Comparison of ENCODE assay signal across 15 cellular contexts in the genomic region with DNA sequence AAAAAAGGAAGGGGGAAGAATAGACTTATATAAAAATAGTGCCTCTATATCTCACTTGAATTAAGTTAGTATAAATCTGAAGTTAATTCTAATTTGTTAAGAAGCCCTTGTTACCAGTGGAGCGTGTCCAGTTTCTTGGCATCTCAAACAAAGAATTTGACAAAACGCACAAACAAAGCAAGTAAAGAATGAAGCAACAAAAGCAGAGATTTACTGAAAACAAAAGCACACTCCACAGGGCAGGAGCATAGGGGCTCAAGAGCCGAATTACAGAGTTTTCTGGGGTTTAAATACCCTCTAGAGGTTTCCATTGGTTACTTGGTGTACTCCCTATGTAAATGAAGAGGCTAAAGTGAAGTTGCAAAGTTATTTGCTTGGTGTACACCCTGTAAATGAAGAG.
DNase-seq lines count a peak whose midpoint lies in the region; ATAC-seq and TF ChIP-seq lines count a peak whose summit lies in the region.
"Had no signal": no experiment of that assay in that cellular context is flagged by ENCODE, and none has a peak within 500 bp of the region (broad histone marks: within the 10 kb centered on the region; RNA-seq: fewer than 3 reads in every experiment).

No MANE protein-coding gene starts in this region.

- no peak overlapping the region for H3K27ac ChIP-seq in SU-DHL-6 (ENCODE audit: low read depth, low read length)
- H3K27ac ChIP-seq: 22Rv1; BLaER1 treated with 17β-estradiol and CSF1 and Interleukin-3, amounts not matched to agents 10 nM and 100 nM had no signal

- DNase-seq in DMS53 (lab: John Stamatoyannopoulos, UW): peak; percentile 12
- DNase-seq in DMS53 treated with DMSO at 0.1 percent for 48 hours (lab: John Stamatoyannopoulos, UW; ENCODE audit: unreplicated experiment): no peak
- DNase-seq in nephron progenitor cell: no peak
- DNase-seq in T-helper 2 cell: no peak
- DNase-seq in activated CD4-positive, alpha-beta T cell treated with anti-CD3 and anti-CD28 coated beads for 1 hour: no peak
- DNase-seq: MM.1S, NCI-H1105 treated with DMSO at 0.1 percent for 48 hours, NCI-H1930, NCI-H510A treated with DMSO at 0.1 percent for 48 hours, OCI-M1 had no signal

- no peak overlapping the region for H3K4me3 ChIP-seq in SU-DHL-6 (ENCODE audit: insufficient read depth, low read length, poor library complexity, severe bottlenecking)
- H3K4me3 ChIP-seq: BLaER1 treated with 17β-estradiol and CSF1 and Interleukin-3, amounts not matched to agents 10 nM and 100 nM had no signal

- H3F3A ChIP-seq in SU-DHL-6 (ENCODE audit: insufficient read depth): no peaks in the 10 kb centered on the region

- TF ChIP-seq CTCF in SU-DHL-6 (IDR thresholded peaks at IDR 0.05; ENCODE audit: insufficient read depth, low read length, poor library complexity, severe bottlenecking) (no peak), nephron progenitor cell (IDR thresholded peaks at IDR 0.05) (no peak)

- no peak overlapping the region for H3K4me3 Mint-ChIP-seq in nephron progenitor cell

- peak overlapping the region; percentile 37 for H3K27ac Mint-ChIP-seq in nephron progenitor cell

- ATAC-seq in HG03460 (IDR thresholded peaks at IDR 0.05; ENCODE audit: unreplicated experiment) (no peak), GM21723 (IDR thresholded peaks at IDR 0.05; ENCODE audit: unreplicated experiment) (no peak)

- peak overlapping the region; percentile 3 for H2AFZ ChIP-seq in SU-DHL-6 (ENCODE audit: low read depth, low read length, severe bottlenecking)

- H3K27me3 Mint-ChIP-seq in nephron progenitor cell (ENCODE audit: low read depth, poor library complexity): peaks cover 9% of the 10 kb centered on the region

- H3K36me3 ChIP-seq in SU-DHL-6 (ENCODE audit: low read length): no peaks in the 10 kb centered on the region
- H3K36me3 ChIP-seq: BLaER1 treated with 17β-estradiol and CSF1 and Interleukin-3, amounts not matched to agents 10 nM and 100 nM had no signal

- no peaks in the 10 kb centered on the region for H3K4me1 Mint-ChIP-seq in nephron progenitor cell

- H3K4me2 ChIP-seq in SU-DHL-6 (ENCODE audit: low read depth, low read length, poor library complexity, severe bottlenecking): no peak overlapping the region
- H3K4me2 ChIP-seq: BLaER1 treated with 17β-estradiol and CSF1 and Interleukin-3, amounts not matched to agents 10 nM and 100 nM had no signal

- no peaks in the 10 kb centered on the region for H3K36me3 Mint-ChIP-seq in nephron progenitor cell (ENCODE audit: low read depth)

- no peaks in the 10 kb centered on the region for H4K20me1 ChIP-seq in SU-DHL-6 (ENCODE audit: low read depth, low read length)
- H4K20me1 ChIP-seq: BLaER1 treated with 17β-estradiol and CSF1 and Interleukin-3, amounts not matched to agents 10 nM and 100 nM had no signal

- peaks cover 29% of the 10 kb centered on the region for H3K9me3 Mint-ChIP-seq in nephron progenitor cell

- H3K9me2 ChIP-seq in SU-DHL-6 (replicated peaks; ENCODE audit: insufficient read depth, low read length): no peaks in the 10 kb centered on the region

- no peaks in the 10 kb centered on the region for H3K9me3 ChIP-seq in SU-DHL-6 (ENCODE audit: insufficient read depth, low read length)

- H3K9ac ChIP-seq in SU-DHL-6 (ENCODE audit: low read length): no peak overlapping the region
- H3K9ac ChIP-seq: BLaER1 treated with 17β-estradiol and CSF1 and Interleukin-3, amounts not matched to agents 10 nM and 100 nM had no signal

- H3K27me3 ChIP-seq in SU-DHL-6 (ENCODE audit: low read length): no peaks in the 10 kb centered on the region
- H3K27me3 ChIP-seq: BLaER1 treated with 17β-estradiol and CSF1 and Interleukin-3, amounts not matched to agents 10 nM and 100 nM had no signal

- H3K79me2 ChIP-seq in SU-DHL-6 (ENCODE audit: insufficient read depth, low read length): no peaks in the 10 kb centered on the region
